ENCODE assay signal across 16 cellular contexts in the genomic region with DNA sequence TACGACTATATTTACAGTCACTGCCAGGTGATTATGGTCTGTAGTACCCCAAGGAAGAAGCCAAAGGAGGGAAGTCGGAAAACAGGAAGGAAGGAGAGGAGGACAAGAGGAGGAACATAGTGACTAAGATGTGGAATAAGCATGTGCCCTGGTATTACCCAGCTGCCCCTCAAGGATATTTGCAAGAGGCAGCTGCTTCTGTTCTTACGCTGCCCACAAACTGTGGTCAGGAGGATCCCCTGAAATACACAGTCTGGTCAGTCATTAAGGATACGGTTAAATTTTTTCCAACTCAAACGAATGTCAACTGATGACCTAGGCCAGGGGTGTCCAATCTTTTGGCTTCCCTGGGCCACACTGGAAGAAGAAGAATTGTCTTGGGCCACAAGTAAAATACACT.
"Had no signal": no experiment of that assay in that cellular context is flagged by ENCODE, and none has a peak within 500 bp of the region (broad histone marks: within the 10 kb centered on the region; RNA-seq: fewer than 3 reads in every experiment).

No MANE protein-coding gene starts in this region.

- H3K4me3 Mint-ChIP-seq: endodermal cell; immature natural killer cell; naive thymus-derived CD8-positive, alpha-beta T cell; neural crest cell had no signal

- H3K9me3 Mint-ChIP-seq: immature natural killer cell; naive thymus-derived CD8-positive, alpha-beta T cell; neural crest cell had no signal

- H3K36me3 Mint-ChIP-seq: immature natural killer cell had no signal

- H3K27me3 ChIP-seq: foreskin keratinocyte, left lung, sigmoid colon had no signal

- H3K27ac Mint-ChIP-seq: endodermal cell, immature natural killer cell had no signal

- H3K36me3 ChIP-seq: left lung, lower lobe of right lung, sigmoid colon had no signal

- H3K4me1 Mint-ChIP-seq: endodermal cell, immature natural killer cell had no signal

- DNase-seq: effector CD4-positive, alpha-beta T cell; endodermal cell; erythroblast; immature natural killer cell; left lung; lower lobe of right lung; mesenchymal stem cell; naive thymus-derived CD8-positive, alpha-beta T cell; posterior cingulate gyrus; sigmoid colon; small intestine; stimulated activated CD4-positive, alpha-beta T cell treated with anti-CD3 and anti-CD28 coated beads, Interleukin-2, amount 100 ng/mL, for 48 hours; stimulated activated naive CD4-positive, alpha-beta T cell treated with Interleukin-2 at 50 U/mL for 16 hours; trophoblast cell had no signal

- H3K4me3 ChIP-seq: left lung, lower lobe of right lung, sigmoid colon had no signal

- H3K9me3 ChIP-seq: left lung, lower lobe of right lung, sigmoid colon had no signal

- H3K4me1 ChIP-seq: left lung, lower lobe of right lung, sigmoid colon had no signal

- H3K27ac ChIP-seq: foreskin keratinocyte, left lung, lower lobe of right lung, sigmoid colon had no signal
